In the genomic region with DNA sequence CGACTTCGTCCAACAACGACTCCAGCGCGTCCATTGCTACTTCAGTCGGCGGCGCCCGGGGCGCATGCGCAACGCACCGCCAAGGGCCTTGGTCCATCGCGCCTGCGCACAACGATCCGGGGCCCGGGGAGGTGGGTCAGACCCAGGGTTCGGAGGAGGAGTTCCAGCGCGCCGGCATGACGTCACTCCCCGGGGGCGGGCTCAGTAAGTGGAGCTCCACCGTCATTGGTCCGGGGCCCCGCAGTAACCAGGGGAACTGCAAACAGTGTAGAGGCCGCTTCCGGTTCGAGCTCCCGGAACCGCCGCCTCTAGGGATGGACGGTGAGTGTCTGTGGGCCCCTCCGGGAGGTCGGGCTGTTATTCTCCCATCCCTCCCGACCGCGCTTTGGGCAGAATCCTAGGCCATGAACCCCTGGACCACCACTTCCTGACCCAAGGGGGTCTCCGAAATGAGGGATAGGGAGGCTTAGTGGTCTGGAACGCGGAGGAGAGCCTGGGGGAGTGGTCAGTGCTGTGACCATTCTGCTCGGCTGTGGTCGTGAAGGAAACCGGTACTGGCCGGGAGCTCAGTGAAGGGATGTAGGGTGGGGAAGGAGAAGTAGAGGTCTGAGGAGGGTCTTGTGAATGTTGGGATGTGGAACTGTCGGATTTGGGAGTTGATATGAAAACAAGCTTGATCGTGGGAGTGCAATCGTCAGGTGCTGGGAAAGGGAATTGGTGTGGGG, we compare ENCODE assay signal across 8 cellular contexts. TPM values are rescaled to one million over a fixed set of nuclear protein-coding genes. Genes with fewer than 3 reads are reported as not detected.
DNase-seq lines count a peak whose midpoint lies in the region; ATAC-seq and TF ChIP-seq lines count a peak whose summit lies in the region.

A gene with protein sequence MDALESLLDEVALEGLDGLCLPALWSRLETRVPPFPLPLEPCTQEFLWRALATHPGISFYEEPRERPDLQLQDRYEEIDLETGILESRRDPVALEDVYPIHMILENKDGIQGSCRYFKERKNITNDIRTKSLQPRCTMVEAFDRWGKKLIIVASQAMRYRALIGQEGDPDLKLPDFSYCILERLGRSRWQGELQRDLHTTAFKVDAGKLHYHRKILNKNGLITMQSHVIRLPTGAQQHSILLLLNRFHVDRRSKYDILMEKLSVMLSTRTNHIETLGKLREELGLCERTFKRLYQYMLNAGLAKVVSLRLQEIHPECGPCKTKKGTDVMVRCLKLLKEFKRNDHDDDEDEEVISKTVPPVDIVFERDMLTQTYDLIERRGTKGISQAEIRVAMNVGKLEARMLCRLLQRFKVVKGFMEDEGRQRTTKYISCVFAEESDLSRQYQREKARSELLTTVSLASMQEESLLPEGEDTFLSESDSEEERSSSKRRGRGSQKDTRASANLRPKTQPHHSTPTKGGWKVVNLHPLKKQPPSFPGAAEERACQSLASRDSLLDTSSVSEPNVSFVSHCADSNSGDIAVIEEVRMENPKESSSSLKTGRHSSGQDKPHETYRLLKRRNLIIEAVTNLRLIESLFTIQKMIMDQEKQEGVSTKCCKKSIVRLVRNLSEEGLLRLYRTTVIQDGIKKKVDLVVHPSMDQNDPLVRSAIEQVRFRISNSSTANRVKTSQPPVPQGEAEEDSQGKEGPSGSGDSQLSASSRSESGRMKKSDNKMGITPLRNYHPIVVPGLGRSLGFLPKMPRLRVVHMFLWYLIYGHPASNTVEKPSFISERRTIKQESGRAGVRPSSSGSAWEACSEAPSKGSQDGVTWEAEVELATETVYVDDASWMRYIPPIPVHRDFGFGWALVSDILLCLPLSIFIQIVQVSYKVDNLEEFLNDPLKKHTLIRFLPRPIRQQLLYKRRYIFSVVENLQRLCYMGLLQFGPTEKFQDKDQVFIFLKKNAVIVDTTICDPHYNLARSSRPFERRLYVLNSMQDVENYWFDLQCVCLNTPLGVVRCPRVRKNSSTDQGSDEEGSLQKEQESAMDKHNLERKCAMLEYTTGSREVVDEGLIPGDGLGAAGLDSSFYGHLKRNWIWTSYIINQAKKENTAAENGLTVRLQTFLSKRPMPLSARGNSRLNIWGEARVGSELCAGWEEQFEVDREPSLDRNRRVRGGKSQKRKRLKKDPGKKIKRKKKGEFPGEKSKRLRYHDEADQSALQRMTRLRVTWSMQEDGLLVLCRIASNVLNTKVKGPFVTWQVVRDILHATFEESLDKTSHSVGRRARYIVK (N-terminal part only) (minus strand): TSS at position 57 of the 725 bp plus-strand sequence. CDS start 23 bp downstream, at position 34.
TSS of gene KATNIP (plus strand) at position 288 of the 725 bp plus-strand sequence. CDS start at position 315, 27 bp downstream.

- peak within 1 kb of the TSS; percentile 80 for H3K4me3 ChIP-seq in BLaER1
- peak within 1 kb of the TSS; percentile 68 to 83 for H3K4me3 ChIP-seq in left lung

- TF ChIP-seq CTCF in left lung (IDR thresholded peaks at IDR 0.05), result no peak

- H3K9ac ChIP-seq in BLaER1, result peak within 1 kb of the TSS; percentile 82

- H3K4me3 Mint-ChIP-seq in activated CD4-positive, alpha-beta T cell treated with anti-CD3 and anti-CD28 coated beads, Interleukin-2, amount 10 ng/mL, durations not matched to agents 7 days and 5 days, result peak within 1 kb of the TSS; percentile 99

- DNase-seq in NCI-H69 (lab: John Stamatoyannopoulos, UW) (peak; percentile 99), cortex of kidney (lab: John Stamatoyannopoulos, UW) (peak; percentile 88), left lung (peak; percentile 100)
- peak; percentile 100 for DNase-seq in activated CD4-positive, alpha-beta T cell treated with anti-CD3 and anti-CD28 coated beads, Interleukin-2, amount 10 ng/mL, durations not matched to agents 7 days and 5 days
- DNase-seq in stimulated activated CD4-positive, alpha-beta T cell treated with anti-CD3 and anti-CD28 coated beads, Interleukin-2, amount 100 ng/mL, for 48 hours, result peak; percentile 100

- ATAC-seq in GM19328 (IDR thresholded peaks at IDR 0.05; ENCODE audit: unreplicated experiment), result peak; percentile 98
- ATAC-seq in HG03520 (IDR thresholded peaks at IDR 0.05; ENCODE audit: unreplicated experiment), result peak; percentile 95
- ATAC-seq in left lung, result peak; percentile 99

- peaks cover 39% of the 10 kb centered on the region for H3K4me1 Mint-ChIP-seq in activated CD4-positive, alpha-beta T cell treated with anti-CD3 and anti-CD28 coated beads, Interleukin-2, amount 10 ng/mL, durations not matched to agents 7 days and 5 days

- no peaks in the 10 kb centered on the region for H3K27me3 ChIP-seq in BLaER1
- no peaks in the 10 kb centered on the region for H3K27me3 ChIP-seq in left lung

- no peaks in the 10 kb centered on the region for H3K9me3 Mint-ChIP-seq in activated CD4-positive, alpha-beta T cell treated with anti-CD3 and anti-CD28 coated beads, Interleukin-2, amount 10 ng/mL, durations not matched to agents 7 days and 5 days

- peaks cover 3% of the 10 kb centered on the region for H3K36me3 Mint-ChIP-seq in activated CD4-positive, alpha-beta T cell treated with anti-CD3 and anti-CD28 coated beads, Interleukin-2, amount 10 ng/mL, durations not matched to agents 7 days and 5 days (ENCODE audit: low read depth)

- H3K36me3 ChIP-seq in BLaER1, result peaks cover 18% of the 10 kb centered on the region
- H3K36me3 ChIP-seq in left lung, result peaks cover 0 to 7% of the 10 kb centered on the region in 2 donors

- peak within 1 kb of the TSS; percentile 90 for H3K27ac Mint-ChIP-seq in activated CD4-positive, alpha-beta T cell treated with anti-CD3 and anti-CD28 coated beads, Interleukin-2, amount 10 ng/mL, durations not matched to agents 7 days and 5 days

- CTCF ChIA-PET in activated CD4-positive, alpha-beta T cell treated with anti-CD3 and anti-CD28 coated beads, Interleukin-2, amount 10 ng/mL, durations not matched to agents 7 days and 5 days (lab: Charles Lee), result interaction anchor here (0.6 to 2.2 kb wide), 9 partner anchors 9 to 561 kb away, joined by 3 to 9 read pairs (median 3); no protein-coding TSS in a partner anchor

- intact Hi-C loops in left lung (cut with DNase I), result no loop called here

- H3K27me3 Mint-ChIP-seq in activated CD4-positive, alpha-beta T cell treated with anti-CD3 and anti-CD28 coated beads, Interleukin-2, amount 10 ng/mL, durations not matched to agents 7 days and 5 days, result no peaks in the 10 kb centered on the region

- peaks cover 42% of the 10 kb centered on the region for H4K20me1 ChIP-seq in BLaER1

- peak within 1 kb of the TSS; percentile 98 for H3K4me2 ChIP-seq in BLaER1

- H3K9me3 ChIP-seq in BLaER1 (no peaks in the 10 kb centered on the region), left lung (no peaks in the 10 kb centered on the region)

- H3K27ac ChIP-seq in BLaER1 (peak within 1 kb of the TSS; percentile 56), left lung (peak within 1 kb of the TSS; percentile 47 to 95)

- H3K4me1 ChIP-seq in BLaER1 (peaks cover 33% of the 10 kb centered on the region), left lung (peaks cover 17 to 36% of the 10 kb centered on the region in 2 donors)

- POLR2A ChIA-PET in activated CD4-positive, alpha-beta T cell treated with anti-CD3 and anti-CD28 coated beads, Interleukin-2, amount 10 ng/mL, durations not matched to agents 7 days and 5 days (lab: Charles Lee), result interaction anchor here (0.6 to 1.4 kb wide), 2 partner anchors 15 to 258 kb away, joined by 4 to 6 read pairs; no protein-coding TSS in a partner anchor

RNA-seq across cellular contexts. Expression of the first gene that starts in this region (rescaled TPM):
- total RNA-seq in activated CD4-positive, alpha-beta T cell treated with anti-CD3 and anti-CD28 coated beads, Interleukin-2, amount 10 ng/mL, durations not matched to agents 7 days and 5 days, result 10 to 100 TPM; 51.9 to 52.9 TPM
- 10 to 100 TPM; 61.5 to 63.4 TPM for total RNA-seq in left lung

RNA-seq across cellular contexts. Expression of gene KATNIP, which starts in this region (rescaled TPM):
- 10 to 100 TPM; 17.1 to 18.7 TPM for total RNA-seq in activated CD4-positive, alpha-beta T cell treated with anti-CD3 and anti-CD28 coated beads, Interleukin-2, amount 10 ng/mL, durations not matched to agents 7 days and 5 days
- total RNA-seq in left lung, result 10 to 100 TPM; 23.4 to 29.2 TPM

Comparison
In these comparisons a context has a peak if more than half of its experiments do, and no peak if none do; other contexts are left out.
1. Peak in every context shown above with its lines: DNase-seq, ATAC-seq, H3K4me3 ChIP-seq and H3K27ac ChIP-seq.